ENCODE assay signal across 26 cellular contexts in genomic region chr17:11701906-11702305, GRCh38.
"Had no signal": no experiment of that assay in that cellular context is flagged by ENCODE, and none has a peak within 500 bp of the region (broad histone marks: within the 10 kb centered on the region; RNA-seq: fewer than 3 reads in every experiment).

No MANE protein-coding gene starts in this region.

- H3K36me3 ChIP-seq: colonic mucosa, esophagus squamous epithelium, gastrocnemius medialis, gastroesophageal sphincter, heart left ventricle had no signal

- DNase-seq: colonic mucosa; cortex of kidney; dermis blood vessel endothelial cell; dorsolateral prefrontal cortex; effector CD4-positive, alpha-beta T cell; effector CD8-positive, alpha-beta T cell; effector memory CD4-positive, alpha-beta T cell; effector memory CD8-positive, alpha-beta T cell; endodermal cell; erythroblast; esophagus squamous epithelium; foreskin fibroblast; foreskin keratinocyte; foreskin melanocyte; gastrocnemius medialis; glutamatergic neuron; head of caudate nucleus; heart left ventricle had no signal

- H3K27ac ChIP-seq: colonic mucosa, coronary artery, dorsolateral prefrontal cortex, epithelial cell of prostate, esophagus squamous epithelium, foreskin keratinocyte, gastrocnemius medialis, gastroesophageal sphincter, heart left ventricle had no signal

- ATAC-seq: effector memory CD8-positive, alpha-beta T cell; esophagus mucosa; foreskin keratinocyte; gastrocnemius medialis; gastroesophageal sphincter; heart left ventricle had no signal

- H3K4me1 ChIP-seq: colonic mucosa, foreskin keratinocyte, gastrocnemius medialis, gastroesophageal sphincter had no signal

- H3K9me3 ChIP-seq: colonic mucosa, esophagus squamous epithelium, gastrocnemius medialis, gastroesophageal sphincter had no signal

- H3K27me3 ChIP-seq: colonic mucosa, esophagus squamous epithelium, foreskin keratinocyte, gastrocnemius medialis, gastroesophageal sphincter, heart left ventricle had no signal

- H3K4me3 ChIP-seq: colonic mucosa, coronary artery, dorsolateral prefrontal cortex, esophagus squamous epithelium, gastrocnemius medialis, gastroesophageal sphincter, heart left ventricle had no signal

- FAIRE-seq: colon, endometrium, endothelial cell of umbilical vein, frontal cortex had no signal
